8 cellular contexts compared by ENCODE assay signal in the genomic region with DNA sequence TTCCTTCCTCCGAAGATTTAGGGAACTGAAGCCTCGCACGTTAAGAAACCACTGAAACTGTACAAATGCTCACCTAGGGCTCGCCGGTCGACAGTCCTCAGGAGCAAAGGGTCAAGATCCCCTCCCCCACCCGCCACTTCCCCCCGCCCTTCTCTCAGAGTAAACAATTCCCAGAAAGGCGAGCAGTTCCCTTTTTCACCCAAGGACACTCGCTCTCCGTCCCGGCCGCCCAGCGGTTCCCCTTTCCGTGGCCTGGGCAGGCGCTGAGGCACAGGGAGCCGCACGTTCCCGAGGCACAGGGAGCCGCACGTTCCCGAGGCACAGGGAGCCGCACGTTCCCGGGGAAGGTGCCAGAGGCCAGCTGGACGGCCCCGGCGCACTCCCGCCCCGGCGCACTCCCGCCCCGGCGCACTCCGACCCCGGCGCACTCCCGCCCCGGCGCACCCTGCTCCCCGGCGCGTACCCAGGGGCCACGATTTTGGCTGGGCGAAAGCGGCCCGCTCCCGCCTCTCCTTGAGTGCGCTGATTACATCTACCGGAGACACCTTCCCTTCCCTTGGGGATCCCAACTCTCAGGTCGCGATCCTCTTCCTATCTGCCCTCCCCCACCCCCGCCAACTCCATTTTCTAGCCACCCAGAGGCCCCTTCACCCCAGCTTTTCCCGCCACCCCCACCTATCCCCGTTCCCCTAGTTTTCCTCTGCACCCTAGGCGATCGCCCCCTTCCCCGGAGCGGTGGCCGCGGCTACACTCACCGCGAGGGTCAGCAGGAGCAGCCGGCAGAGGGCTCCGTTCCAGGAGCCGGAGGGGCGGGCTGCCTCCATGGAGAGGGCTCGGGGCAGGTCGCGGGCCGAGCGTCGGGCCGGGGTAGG. TPM values are rescaled to one million over a fixed set of nuclear protein-coding genes. Genes with fewer than 3 reads are reported as not detected.
DNase-seq lines count a peak whose midpoint lies in the region; ATAC-seq, FAIRE-seq and TF ChIP-seq lines count a peak whose summit lies in the region.

No MANE protein-coding gene starts in this region.

- no peak overlapping the region for H3K27ac Mint-ChIP-seq in activated CD8-positive, alpha-beta T cell treated with anti-CD3 and anti-CD28 coated beads, Interleukin-2, amount 10 ng/mL, durations not matched to agents 7 days and 5 days
- peak overlapping the region; percentile 99 for H3K27ac Mint-ChIP-seq in progenitor cell of endocrine pancreas

- TF ChIP-seq EP300 in A549 (IDR thresholded peaks at IDR 0.05), result no peak

- peak overlapping the region; percentile 71 to 89 for H3K27ac ChIP-seq in A549

- no peaks in the 10 kb centered on the region for H3K4me1 ChIP-seq in A549

- H3K4me3 ChIP-seq in A549, result peak overlapping the region; percentile 74

- no peaks in the 10 kb centered on the region for H3K4me1 Mint-ChIP-seq in activated CD8-positive, alpha-beta T cell treated with anti-CD3 and anti-CD28 coated beads, Interleukin-2, amount 10 ng/mL, durations not matched to agents 7 days and 5 days (ENCODE audit: low read depth)
- peaks cover 32% of the 10 kb centered on the region for H3K4me1 Mint-ChIP-seq in progenitor cell of endocrine pancreas (ENCODE audit: low read depth)

- H3K9me3 Mint-ChIP-seq in activated CD8-positive, alpha-beta T cell treated with anti-CD3 and anti-CD28 coated beads, Interleukin-2, amount 10 ng/mL, durations not matched to agents 7 days and 5 days (ENCODE audit: insufficient read depth), result no peaks in the 10 kb centered on the region
- H3K9me3 Mint-ChIP-seq in progenitor cell of endocrine pancreas (ENCODE audit: low read depth), result no peaks in the 10 kb centered on the region

- no peak for TF ChIP-seq POLR2A in A549 (IDR thresholded peaks at IDR 0.05; ENCODE audit: low read length)

- no peak for FAIRE-seq in A549 (lab: Jason Lieb, UNC)

- intact Hi-C loops in left ventricle myocardium superior (cut with micrococcal nuclease), result no loop called here

- DNase-seq in A549 (ENCODE audit: low read depth in 1 of 2, low spot score in 1 of 2), result peak; percentile 10 to 13
- DNase-seq in HK-2 (ENCODE audit: unreplicated experiment), result peak; percentile 55
- no peak for DNase-seq in activated CD8-positive, alpha-beta T cell treated with anti-CD3 and anti-CD28 coated beads, Interleukin-2, amount 10 ng/mL, durations not matched to agents 7 days and 5 days
- DNase-seq in left ventricle myocardium superior, result peak; percentile 90
- DNase-seq in progenitor cell of endocrine pancreas (ENCODE audit: low spot score, unreplicated experiment), result peak; percentile 57
- no peak for DNase-seq in stimulated activated naive CD4-positive, alpha-beta T cell (lab: John Stamatoyannopoulos, UW)

- WGBS in A549 (ENCODE audit: missing lambda C conversion rate), result under 1% methylated on average over 17 of the region's 74 CpGs

- H3K27me3 Mint-ChIP-seq in activated CD8-positive, alpha-beta T cell treated with anti-CD3 and anti-CD28 coated beads, Interleukin-2, amount 10 ng/mL, durations not matched to agents 7 days and 5 days (ENCODE audit: low read depth), result peaks cover 31% of the 10 kb centered on the region
- H3K27me3 Mint-ChIP-seq in progenitor cell of endocrine pancreas, result no peaks in the 10 kb centered on the region

- 0 out of 5 replicates have a peak, but pooled peaks have one; percentile 2 to 16 for TF ChIP-seq RAD21 in A549 (conservative IDR thresholded peaks at IDR 0.05 in 1 of 2, IDR thresholded peaks at IDR 0.05 in 1 of 2)

- peak; percentile 84 to 88 for ATAC-seq in A549
- peak; percentile 15 for ATAC-seq in activated CD8-positive, alpha-beta T cell treated with anti-CD3 and anti-CD28 coated beads, Interleukin-2, amount 10 ng/mL, durations not matched to agents 7 days and 5 days
- ATAC-seq in left ventricle myocardium superior, result peak; percentile 92
- no peak for ATAC-seq in GM18519 (IDR thresholded peaks at IDR 0.05; ENCODE audit: low FRiP score, unreplicated experiment)
- ATAC-seq in HG03439 (IDR thresholded peaks at IDR 0.05; ENCODE audit: unreplicated experiment), result no peak

- TF ChIP-seq CTCF in A549 (IDR thresholded peaks at IDR 0.05) (no peak; the same call in 2 of the 3 replicates), progenitor cell of endocrine pancreas (IDR thresholded peaks at IDR 0.05; ENCODE audit: unreplicated experiment) (peak; percentile 39)

- CTCF ChIA-PET in A549 (lab: Yijun Ruan, JAX), result interaction anchor here (1.0 to 1.9 kb wide), 3 partner anchors 13 to 462 kb away, joined by 3 to 5 read pairs (median 3); no protein-coding TSS in a partner anchor
- CTCF ChIA-PET in activated CD8-positive, alpha-beta T cell treated with anti-CD3 and anti-CD28 coated beads, Interleukin-2, amount 10 ng/mL, durations not matched to agents 7 days and 5 days (lab: Charles Lee), result no interaction called here

- H3K9me3 ChIP-seq in A549, result no peaks in the 10 kb centered on the region

- H3K4me2 ChIP-seq in A549, result peak overlapping the region; percentile 72

- H3K4me3 Mint-ChIP-seq in activated CD8-positive, alpha-beta T cell treated with anti-CD3 and anti-CD28 coated beads, Interleukin-2, amount 10 ng/mL, durations not matched to agents 7 days and 5 days, result no peak overlapping the region
- peak overlapping the region; percentile 82 for H3K4me3 Mint-ChIP-seq in progenitor cell of endocrine pancreas (ENCODE audit: low read depth)

- H3K36me3 Mint-ChIP-seq in activated CD8-positive, alpha-beta T cell treated with anti-CD3 and anti-CD28 coated beads, Interleukin-2, amount 10 ng/mL, durations not matched to agents 7 days and 5 days (ENCODE audit: low read depth), result no peaks in the 10 kb centered on the region
- H3K36me3 Mint-ChIP-seq in progenitor cell of endocrine pancreas (ENCODE audit: insufficient read depth), result peaks cover 2% of the 10 kb centered on the region

- POLR2A ChIA-PET in A549 (lab: Yijun Ruan, JAX), result no interaction called here
- POLR2A ChIA-PET in activated CD8-positive, alpha-beta T cell treated with anti-CD3 and anti-CD28 coated beads, Interleukin-2, amount 10 ng/mL, durations not matched to agents 7 days and 5 days (lab: Charles Lee), result no interaction called here

TF ChIP-seq in A549, 52 proteins besides CTCF, POLR2A, EP300 and RAD21:
- TF ChIP-seq, protein P1, sequence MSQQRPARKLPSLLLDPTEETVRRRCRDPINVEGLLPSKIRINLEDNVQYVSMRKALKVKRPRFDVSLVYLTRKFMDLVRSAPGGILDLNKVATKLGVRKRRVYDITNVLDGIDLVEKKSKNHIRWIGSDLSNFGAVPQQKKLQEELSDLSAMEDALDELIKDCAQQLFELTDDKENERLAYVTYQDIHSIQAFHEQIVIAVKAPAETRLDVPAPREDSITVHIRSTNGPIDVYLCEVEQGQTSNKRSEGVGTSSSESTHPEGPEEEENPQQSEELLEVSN (IDR thresholded peaks at IDR 0.05; ENCODE audit: borderline replicate concordance, low read depth), result no peak
- no peak for TF ChIP-seq RARB (CRISPR knock-in tag; IDR thresholded peaks at IDR 0.05)
- peak; percentile 43 for TF ChIP-seq SMC3 (IDR thresholded peaks at IDR 0.05)
- 0 out of 5 replicates have a peak, but pooled peaks of 1 of the 2 experiments have one; percentile 20 for TF ChIP-seq JUN (IDR thresholded peaks at IDR 0.05)

RNA-seq across cellular contexts. Expression of gene DSC2, which starts 0.8 kb away (rescaled TPM):
- polyA plus RNA-seq in A549 (2011; rRNA removed) (1.9 and 2.0 TPM in 2 replicates), A549 (2017; fragmentation: RNase III; extraction: RNeasy Plus Mini Kit Qiagen cat#74134 plus additional on column Dnase treatment) (0.63 to 0.87 TPM (median 0.73 TPM) in 3 replicates)
- polyA plus RNA-seq in A549 (2012; cell fraction: cytosol; rRNA removed), result 0.21 TPM in 2 replicates
- polyA plus RNA-seq in A549 (2012; cell fraction: nucleus; rRNA removed), result 0.22 TPM in 2 replicates
- polyA minus RNA-seq in A549 (2011; rRNA and poly(A)+ RNA removed), result 2.2 and 2.4 TPM in 2 replicates
- not detected for total RNA-seq in activated CD8-positive, alpha-beta T cell treated with anti-CD3 and anti-CD28 coated beads, Interleukin-2, amount 10 ng/mL, durations not matched to agents 7 days and 5 days
- total RNA-seq in left ventricle myocardium superior (34.1 TPM), progenitor cell of endocrine pancreas (94.1 and 96.9 TPM in 2 replicates)

RNA-seq across cellular contexts. Expression of gene DSC3, which starts 58.8 kb away (rescaled TPM):
- polyA plus RNA-seq in A549 (2011; rRNA removed) (2.2 and 2.9 TPM in 2 replicates), A549 (2017; fragmentation: RNase III; extraction: RNeasy Plus Mini Kit Qiagen cat#74134 plus additional on column Dnase treatment) (0.76 to 1.2 TPM (median 1.1 TPM) in 3 replicates)
- 0.20 and 0.29 TPM in 2 replicates for polyA plus RNA-seq in A549 (2012; cell fraction: cytosol; rRNA removed)
- 0.19 and 0.49 TPM in 2 replicates for polyA plus RNA-seq in A549 (2012; cell fraction: nucleus; rRNA removed)
- 0.78 and 0.95 TPM in 2 replicates for polyA minus RNA-seq in A549 (2011; rRNA and poly(A)+ RNA removed)
- not detected for total RNA-seq in activated CD8-positive, alpha-beta T cell treated with anti-CD3 and anti-CD28 coated beads, Interleukin-2, amount 10 ng/mL, durations not matched to agents 7 days and 5 days
- total RNA-seq in left ventricle myocardium superior (0.10 TPM), progenitor cell of endocrine pancreas (1.2 TPM in 2 replicates)

Comparison
In these comparisons a context has a peak if more than half of its experiments do, and no peak if none do; other contexts are left out.
1. ATAC-seq: peak in A549 (2 of 2), activated CD8-positive, alpha-beta T cell treated with anti-CD3 and anti-CD28 coated beads, Interleukin-2, amount 10 ng/mL, durations not matched to agents 7 days and 5 days (single experiment) and left ventricle myocardium superior (single experiment); none in GM18519 (single experiment) and HG03439 (single experiment).
2. DNase-seq: peak in A549 (2 of 2), HK-2 (single experiment), left ventricle myocardium superior (single experiment) and progenitor cell of endocrine pancreas (single experiment); none in activated CD8-positive, alpha-beta T cell treated with anti-CD3 and anti-CD28 coated beads, Interleukin-2, amount 10 ng/mL, durations not matched to agents 7 days and 5 days (single experiment) and stimulated activated naive CD4-positive, alpha-beta T cell (0 of 6).
3. RNA of gene DSC2, which starts 0.8 kb away (total RNA-seq): 94.1 to 96.9 TPM in progenitor cell of endocrine pancreas and 34.1 TPM in left ventricle myocardium superior (single experiment); not detected in activated CD8-positive, alpha-beta T cell treated with anti-CD3 and anti-CD28 coated beads, Interleukin-2, amount 10 ng/mL, durations not matched to agents 7 days and 5 days; every median in the first group is over 10 times any median in the second.